ENCODE assay signal across 8 cellular contexts in genomic region chr15:75532413-75533250, GRCh38. TPM values are rescaled to one million over a fixed set of nuclear protein-coding genes. Genes with fewer than 3 reads are reported as not detected.
DNase-seq lines count a peak whose midpoint lies in the region; ATAC-seq and TF ChIP-seq lines count a peak whose summit lies in the region.

No MANE protein-coding gene starts in this region.

- H3K4me1 ChIP-seq in DOHH2 (ENCODE audit: control insufficient read depth, low read length) (no peaks in the 10 kb centered on the region), transverse colon (peaks cover 12 to 36% (median 22%) of the 10 kb centered on the region in 4 donors)

- peaks cover 2% of the 10 kb centered on the region; the same call in 1 of the 2 replicates for H3F3A ChIP-seq in DOHH2 (ENCODE audit: control insufficient read depth, insufficient read depth)

- peak; percentile 65 for DNase-seq in NB4 (ENCODE audit: low read depth)
- DNase-seq in cardiac fibroblast (ENCODE audit: low read depth in 2 of 2): peak; percentile 84 to 90
- DNase-seq in left kidney (ENCODE audit: low read depth, low spot score): peak; percentile 71
- peak; percentile 56 for DNase-seq in transverse colon
- no peak for DNase-seq in COLO829 (ENCODE audit: low spot score)

- no peaks in the 10 kb centered on the region for H3K9me2 ChIP-seq in DOHH2 (replicated peaks; ENCODE audit: control insufficient read depth, low read length)

- peaks cover 57% of the 10 kb centered on the region for H3K79me2 ChIP-seq in DOHH2 (ENCODE audit: control insufficient read depth, low read length)

- intact Hi-C loops in transverse colon (cut with DNase I; ENCODE audit: low total_unique reads): no loop called here

- H3K9me3 ChIP-seq in DOHH2 (ENCODE audit: control insufficient read depth, insufficient read depth, low read length) (no peaks in the 10 kb centered on the region), transverse colon (no peaks in the 10 kb centered on the region)

- ATAC-seq in HG03135 (IDR thresholded peaks at IDR 0.05; ENCODE audit: unreplicated experiment) (no peak), GM19035 (IDR thresholded peaks at IDR 0.05; ENCODE audit: unreplicated experiment) (no peak)

- WGBS in transverse colon (ENCODE audit: low coverage in 1 of 2), 2 donors: 36 to 40% methylated on average over 1 of the region's 1 CpG

- no peak overlapping the region for H3K4me2 ChIP-seq in DOHH2 (ENCODE audit: low read length)

- no peaks in the 10 kb centered on the region for H3K27me3 ChIP-seq in DOHH2 (ENCODE audit: control insufficient read depth, low read length)
- H3K27me3 ChIP-seq in transverse colon: no peaks in the 10 kb centered on the region

- peaks cover 11% of the 10 kb centered on the region; the same call in 1 of the 2 replicates for H4K20me1 ChIP-seq in DOHH2 (ENCODE audit: control insufficient read depth, insufficient read depth, low read depth, low read length)

- no peak overlapping the region for H3K4me3 ChIP-seq in DOHH2 (ENCODE audit: low read length)
- H3K4me3 ChIP-seq in NB4 (ENCODE audit: low read depth, low read length): no peak overlapping the region
- H3K4me3 ChIP-seq in cardiac fibroblast (replicated peaks in 1 of 2; ENCODE audit: low read depth in 2 of 2, low read length in 2 of 2): no peak overlapping the region
- no peak overlapping the region for H3K4me3 ChIP-seq in transverse colon

- peak; percentile 33 for TF ChIP-seq CTCF in DOHH2 (IDR thresholded peaks at IDR 0.05; ENCODE audit: low read depth, low read length, poor library complexity, severe bottlenecking)
- TF ChIP-seq CTCF in NB4 (IDR thresholded peaks at IDR 0.05; ENCODE audit: low read depth, low read length): peak; percentile 61
- TF ChIP-seq CTCF in cardiac fibroblast (IDR thresholded peaks at IDR 0.05; ENCODE audit: low read depth, low read length): peak; percentile 36
- TF ChIP-seq CTCF in transverse colon (IDR thresholded peaks at IDR 0.05): peak; percentile 43 to 60 (median 54)

- in situ Hi-C loops in transverse colon (cut with MboI; ENCODE audit: low pct_ligation_motif_present in 1 of 4, low pct_unique_long_range_greater_than_20kb in 1 of 4, low sequenced_read_pairs in 3 of 4): no loop called here

- no peak for TF ChIP-seq EP300 in transverse colon (IDR thresholded peaks at IDR 0.05; ENCODE audit: low read depth)

- TF ChIP-seq POLR2A in NB4 (IDR thresholded peaks at IDR 0.05; ENCODE audit: extremely low read depth, insufficient read length) (no peak), transverse colon (IDR thresholded peaks at IDR 0.05) (no peak)

- no peaks in the 10 kb centered on the region for H3K36me3 ChIP-seq in DOHH2 (ENCODE audit: control insufficient read depth, low read length)
- H3K36me3 ChIP-seq in transverse colon: no peaks in the 10 kb centered on the region

- H3K27ac ChIP-seq in DOHH2 (ENCODE audit: low read depth, low read length) (no peak overlapping the region), transverse colon (peak overlapping the region; percentile 52 to 70 (median 58))

RNA-seq across cellular contexts. Expression of gene PTPN9, which starts 46.5 kb away (rescaled TPM):
- total RNA-seq in transverse colon: 10 to 100 TPM; 16.5 to 36.3 (median 29.6) TPM
